1 cellular context compared by ENCODE assay signal in genomic region chr1:65255088-65256050, GRCh38.
A peak's percentile ranks its signal among the peaks of the same experiment; 100 is the strongest.
TF ChIP-seq lines count a peak whose summit lies in the region.

No MANE protein-coding gene starts in this region.

TF ChIP-seq in K562, 482 proteins besides CTCF, POLR2A, EP300 and RAD21 (continued from another document and continues in another):
- TF ChIP-seq MXI1 (IDR thresholded peaks at IDR 0.05; ENCODE audit: low read depth, low read length) (no peak), ETS2 (tag; IDR thresholded peaks at IDR 0.05; ENCODE audit: borderline replicate concordance, poor library complexity, severe bottlenecking) (no peak), POLR2G (IDR thresholded peaks at IDR 0.05; ENCODE audit: low read depth, low read length) (no peak), ZNF407 (IDR thresholded peaks at IDR 0.05; ENCODE audit: low read depth) (no peak), CTBP1 (IDR thresholded peaks at IDR 0.05; ENCODE audit: borderline replicate concordance) (peak; percentile 29; the same call in 1 of the 2 replicates), E2F4 (CRISPR knock-in tag; IDR thresholded peaks at IDR 0.05; ENCODE audit: low read depth) (no peak), USF2 (CRISPR knock-in tag; IDR thresholded peaks at IDR 0.05) (no peak), ATF3 (IDR thresholded peaks at IDR 0.05) (no peak; the same call in 1 of the 2 replicates), ATF3 (CRISPR knock-in tag; conservative IDR thresholded peaks at IDR 0.05) (0 out of 2 replicates have a peak, but pooled peaks have one; percentile 20), CHD4 (IDR thresholded peaks at IDR 0.05; ENCODE audit: insufficient read depth, insufficient replicate concordance, low read depth, low read length, poor library complexity, severe bottlenecking) (no peak), RBM17 (IDR thresholded peaks at IDR 0.05; ENCODE audit: borderline replicate concordance, low read depth, low read length) (no peak), ZBTB5 (IDR thresholded peaks at IDR 0.05) (no peak), HMGXB4 (CRISPR knock-in tag; IDR thresholded peaks at IDR 0.05) (no peak), LARP7 (IDR thresholded peaks at IDR 0.05) (no peak), OTX1 (CRISPR knock-in tag; IDR thresholded peaks at IDR 0.05) (no peak), RBFOX2 (IDR thresholded peaks at IDR 0.05; ENCODE audit: low read depth, low read length) (no peak), ZNF431 (CRISPR knock-in tag; IDR thresholded peaks at IDR 0.05) (no peak), RBM25 (IDR thresholded peaks at IDR 0.05; ENCODE audit: low read depth, low read length, severe bottlenecking) (no peak), ETV1 (tag; conservative IDR thresholded peaks at IDR 0.05; ENCODE audit: low read depth) (peak; percentile 71), DPF2 (IDR thresholded peaks at IDR 0.05) (peak; percentile 1; the same call in 1 of the 2 replicates), ZSCAN29 (IDR thresholded peaks at IDR 0.05) (no peak), FOXP4 (CRISPR knock-in tag; IDR thresholded peaks at IDR 0.05; ENCODE audit: borderline replicate concordance) (no peak), CTCFL (IDR thresholded peaks at IDR 0.05; ENCODE audit: borderline replicate concordance, insufficient read depth, low read depth, low read length, poor library complexity, severe bottlenecking) (no peak), NR2F6 (CRISPR knock-in tag; IDR thresholded peaks at IDR 0.05) (no peak), BACH1 (tag; IDR thresholded peaks at IDR 0.05) (no peak), PREB (CRISPR knock-in tag; IDR thresholded peaks at IDR 0.05) (no peak), TAF1 (IDR thresholded peaks at IDR 0.05; ENCODE audit: control insufficient read depth, extremely low read depth, insufficient read depth, low read length, severe bottlenecking) (peak; percentile 23), PHF8 (IDR thresholded peaks at IDR 0.05; ENCODE audit: borderline replicate concordance, low read length) (no peak), E2F6 (IDR thresholded peaks at IDR 0.05; ENCODE audit: borderline replicate concordance in 1 of 2, extremely low read depth in 1 of 2, insufficient read depth in 1 of 2, insufficient read length in 1 of 2, low read depth in 1 of 2, low read length in 1 of 2, poor library complexity in 1 of 2, severe bottlenecking in 1 of 2) (no peak), NFIC (IDR thresholded peaks at IDR 0.05) (no peak), NR2C1 (IDR thresholded peaks at IDR 0.05) (no peak), NR2C1 (tag; IDR thresholded peaks at IDR 0.05) (0 out of 2 replicates have a peak, but pooled peaks have one; percentile 14), TFE3 (CRISPR knock-in tag; IDR thresholded peaks at IDR 0.05) (no peak), HMG20A (CRISPR knock-in tag; conservative IDR thresholded peaks at IDR 0.05) (no peak)
